In genomic region chr5:137666109-137666850, GRCh38 we compare ENCODE assay signal across 9 cellular contexts.
DNase-seq lines count a peak whose midpoint lies in the region; ATAC-seq and TF ChIP-seq lines count a peak whose summit lies in the region.
"Had no signal": no experiment of that assay in that cellular context is flagged by ENCODE, and none has a peak within 500 bp of the region (broad histone marks: within the 10 kb centered on the region; RNA-seq: fewer than 3 reads in every experiment).

No MANE protein-coding gene starts in this region.

- H3K36me3 ChIP-seq in IMR-90 (ENCODE audit: control insufficient read depth, insufficient read depth, low read length) (no peaks in the 10 kb centered on the region), stomach (no peaks in the 10 kb centered on the region)

- no peaks in the 10 kb centered on the region for H3K36me3 Mint-ChIP-seq in CD14-positive monocyte

- H4K20me1 ChIP-seq in IMR-90 (ENCODE audit: insufficient read depth, low read length), result no peaks in the 10 kb centered on the region

- 69% methylated on average over 2 of the region's 4 CpGs; no CpG with 5 or more reads in 1 of the 2 experiments for WGBS in IMR-90 (ENCODE audit: extremely low coverage in 2 of 2, insufficient read length in 1 of 2), 2 experiments
- WGBS in stomach, 5 donors, result 17 to 39% (median 25%) methylated on average over 4 of the region's 4 CpGs

- peak overlapping the region in 1 of 2 donors; percentile 54 for H3K4me3 Mint-ChIP-seq in CD14-positive monocyte
- H3K4me3 Mint-ChIP-seq: dendritic cell treated with granulocyte-macrophage colony-stimulating factor and Interleukin-4, amounts not matched to agents 40 ng/mL and 50 ng/mL, for 4 days had no signal

- TF ChIP-seq POLR2A in IMR-90 (IDR thresholded peaks at IDR 0.05; ENCODE audit: low read depth, low read length) (no peak), stomach (IDR thresholded peaks at IDR 0.05) (no peak)

- no peak overlapping the region for H4K8ac ChIP-seq in IMR-90 (ENCODE audit: low read depth in 2 of 2, low read length in 2 of 2)

- no peak overlapping the region for H2BK15ac ChIP-seq in IMR-90 (ENCODE audit: low read depth, low read length)

- no peak overlapping the region for H2BK20ac ChIP-seq in IMR-90 (ENCODE audit: low read depth, low read length)

- H3K4me3 ChIP-seq in IMR-90 (ENCODE audit: insufficient read depth, low read depth, low read length) (no peak overlapping the region), stomach (no peak overlapping the region)

- H3K56ac ChIP-seq in IMR-90 (ENCODE audit: extremely low read depth, insufficient read depth, low read length), result no peak overlapping the region

- no peak overlapping the region for H3K14ac ChIP-seq in IMR-90 (replicated peaks; ENCODE audit: low read depth, low read length)

- intact Hi-C loops in IMR-90 (cut with micrococcal nuclease), result no loop called here
- intact Hi-C loops in left ventricle myocardium superior (cut with micrococcal nuclease), result no loop called here
- intact Hi-C loops in stomach (cut with DNase I; ENCODE audit: low total_unique reads), result no loop called here
- intact Hi-C loops in CD14-positive monocyte (cut with micrococcal nuclease), result loop anchor here in 1 of 2 donors (10.0 kb wide), 2 partner anchors 79 to 469 kb away; partner anchors contain the start of gene NME5

- no peak overlapping the region; the same call in 1 of the 2 replicates for H3K4me2 ChIP-seq in IMR-90 (ENCODE audit: low read depth, low read length)

- no peak overlapping the region for H2BK5ac ChIP-seq in IMR-90 (ENCODE audit: low read depth, low read length, poor library complexity, severe bottlenecking)

- H4K91ac ChIP-seq in IMR-90 (ENCODE audit: insufficient read depth, low read depth, low read length), result no peak overlapping the region

- CTCF ChIA-PET in IMR-90 (lab: Yijun Ruan, JAX), result interaction anchor here (0.5 kb wide), 1 partner anchor 11 kb away, joined by 3 read pairs; no protein-coding TSS in a partner anchor

- DNase-seq in CMK (ENCODE audit: low read depth) (peak; percentile 49), IMR-90 (peak; percentile 28), left ventricle myocardium superior (peak; percentile 37), stomach (peak; percentile 35), SHP77 treated with DMSO at 0.1 percent for 48 hours (lab: John Stamatoyannopoulos, UW) (no peak), CD14-positive monocyte (ENCODE audit: low spot score) (no peak)
- peak; percentile 58 for DNase-seq in activated CD8-positive, alpha-beta memory T cell treated with anti-CD3 and anti-CD28 coated beads, Interleukin-2, amount 50 U/mL, for 48 hours

- dilution Hi-C loops in IMR-90 (cut with HindIII; ENCODE audit: low sequenced_read_pairs, unreplicated experiment), result no loop called here

- no peak overlapping the region for H3K18ac ChIP-seq in IMR-90 (ENCODE audit: low read depth, low read length)

- H3K9me3 ChIP-seq in IMR-90 (ENCODE audit: control insufficient read depth, insufficient read depth, low read length) (no peaks in the 10 kb centered on the region), stomach (no peaks in the 10 kb centered on the region)

- BruUV-seq in IMR-90 (replicated peaks; lab: Mats Ljungman, UMichigan), result no TSS peak

- H3K4ac ChIP-seq in IMR-90 (ENCODE audit: low read depth, low read length), result no peak overlapping the region

- H3K27me3 ChIP-seq in IMR-90 (ENCODE audit: control insufficient read depth, insufficient read depth, low read length) (no peaks in the 10 kb centered on the region), stomach (no peaks in the 10 kb centered on the region)

- peak; percentile 98 for ATAC-seq in GM21390 (IDR thresholded peaks at IDR 0.05; ENCODE audit: unreplicated experiment)
- peak; percentile 57; the same call in 1 of the 2 replicates for ATAC-seq in IMR-90 (ENCODE audit: low read depth)
- peak; percentile 97 for ATAC-seq in left ventricle myocardium superior

- no peak overlapping the region for H3K23ac ChIP-seq in IMR-90 (ENCODE audit: low read depth, low read length)

- no peak overlapping the region for H2AK5ac ChIP-seq in IMR-90 (ENCODE audit: low read depth, low read length)

- no peaks in the 10 kb centered on the region; the same call in 1 of the 2 replicates for H3K9me1 ChIP-seq in IMR-90 (ENCODE audit: insufficient read depth, low read length)

- no peak overlapping the region for H4K5ac ChIP-seq in IMR-90 (ENCODE audit: low read depth, low read length)

- H3K27ac ChIP-seq in IMR-90 (ENCODE audit: insufficient read depth, low read length) (no peak overlapping the region), stomach (peak overlapping the region in 4 of 5 donors; percentile 47 to 75 (median 62))

- no peaks in the 10 kb centered on the region for H3K79me1 ChIP-seq in IMR-90 (ENCODE audit: low read depth in 1 of 2, low read length in 2 of 2)

- H3K27me3 Mint-ChIP-seq in CD14-positive monocyte (ENCODE audit: low read depth in 3 of 3), result peaks cover 1 to 3% (median 2%) of the 10 kb centered on the region in 3 donors
- H3K27me3 Mint-ChIP-seq: dendritic cell treated with granulocyte-macrophage colony-stimulating factor and Interleukin-4, amounts not matched to agents 40 ng/mL and 50 ng/mL, for 4 days had no signal

- POLR2A ChIA-PET in IMR-90 (lab: Charles Lee; ENCODE audit: unreplicated experiment), result no interaction called here

- TF ChIP-seq CTCF in IMR-90 (conservative IDR thresholded peaks at IDR 0.05; ENCODE audit: low read depth, low read length) (no peak), stomach (IDR thresholded peaks at IDR 0.05) (no peak), CD14-positive monocyte (IDR thresholded peaks at IDR 0.05) (no peak)

- in situ Hi-C loops in IMR-90 (cut with MboI; ENCODE audit: low sequenced_read_pairs), result no loop called here

- no peak for TF ChIP-seq EP300 in stomach (IDR thresholded peaks at IDR 0.05)

- no peak overlapping the region for H2AFZ ChIP-seq in IMR-90 (replicated peaks; ENCODE audit: low read length, poor library complexity)

- H3K4me1 ChIP-seq in IMR-90 (ENCODE audit: control insufficient read depth, insufficient read depth, low read length) (no peaks in the 10 kb centered on the region; the same call in 1 of the 2 replicates), stomach (peaks cover 7 to 30% (median 19%) of the 10 kb centered on the region in 4 donors)

- H3K4me1 Mint-ChIP-seq in CD14-positive monocyte, result peaks cover 12% of the 10 kb centered on the region

- H3K27ac Mint-ChIP-seq in CD14-positive monocyte, result peak overlapping the region in 2 of 7 donors; percentile 11 to 47
- H3K27ac Mint-ChIP-seq: dendritic cell treated with granulocyte-macrophage colony-stimulating factor and Interleukin-4, amounts not matched to agents 40 ng/mL and 50 ng/mL, for 4 days had no signal

- no peak overlapping the region for H2BK120ac ChIP-seq in IMR-90 (ENCODE audit: low read depth, low read length)

- TF ChIP-seq RAD21 in IMR-90 (IDR thresholded peaks at IDR 0.05; ENCODE audit: low read length), result no peak

- no peak overlapping the region for H2AK9ac ChIP-seq in IMR-90 (replicated peaks; ENCODE audit: low read depth, low read length, poor library complexity)

- H3K9me3 Mint-ChIP-seq in CD14-positive monocyte, result peaks cover 0 to 3% (median 0%) of the 10 kb centered on the region in 7 donors
- H3K9me3 Mint-ChIP-seq: dendritic cell treated with granulocyte-macrophage colony-stimulating factor and Interleukin-4, amounts not matched to agents 40 ng/mL and 50 ng/mL, for 4 days had no signal

- no peak overlapping the region for H3K9ac ChIP-seq in IMR-90 (ENCODE audit: low read depth, low read length)

TF ChIP-seq in IMR-90, 13 proteins besides CTCF, POLR2A, EP300 and RAD21:
- TF ChIP-seq USF2 (IDR thresholded peaks at IDR 0.05; ENCODE audit: low read depth, low read length), result no peak
- TF ChIP-seq BHLHE40 (IDR thresholded peaks at IDR 0.05; ENCODE audit: low read depth, low read length), result no peak
- TF ChIP-seq CHD1 (IDR thresholded peaks at IDR 0.05; ENCODE audit: low read depth, low read length), result no peak
- TF ChIP-seq MXI1 (IDR thresholded peaks at IDR 0.05; ENCODE audit: borderline replicate concordance, low read depth, low read length), result no peak
- no peak for TF ChIP-seq NFE2L2 (IDR thresholded peaks at IDR 0.05; ENCODE audit: low read depth, low read length)
- no peak for TF ChIP-seq RCOR1 (IDR thresholded peaks at IDR 0.05; ENCODE audit: insufficient replicate concordance, low read length)
- TF ChIP-seq SMC3 (IDR thresholded peaks at IDR 0.05; ENCODE audit: low read depth, low read length), result no peak
- no peak; the same call in 1 of the 2 replicates for TF ChIP-seq CEBPB (IDR thresholded peaks at IDR 0.05; ENCODE audit: low read depth, low read length)
- no peak for TF ChIP-seq ELK1 (IDR thresholded peaks at IDR 0.05; ENCODE audit: borderline replicate concordance, low read depth, low read length)
- TF ChIP-seq FOS (IDR thresholded peaks at IDR 0.05; ENCODE audit: low read depth, low read length), result no peak
- no peak for TF ChIP-seq RFX5 (IDR thresholded peaks at IDR 0.05; ENCODE audit: low read depth, low read length)

Comparison
In these comparisons a context has a peak if more than half of its experiments do, and no peak if none do; other contexts are left out.
1. DNase-seq: peak in CMK (single experiment), IMR-90 (single experiment), activated CD8-positive, alpha-beta memory T cell treated with anti-CD3 and anti-CD28 coated beads, Interleukin-2, amount 50 U/mL, for 48 hours (single experiment), left ventricle myocardium superior (single experiment) and stomach (single experiment); none in SHP77 treated with DMSO at 0.1 percent for 48 hours (single experiment) and CD14-positive monocyte (single experiment).
2. Peak in every context shown above with its lines, with median percentiles within 50 percentile points of each other: ATAC-seq.